In genomic region chr5:159658266-159658665, GRCh38 we compare ENCODE assay signal across 18 cellular contexts.
DNase-seq lines count a peak whose midpoint lies in the region; FAIRE-seq and TF ChIP-seq lines count a peak whose summit lies in the region.
"Had no signal": no experiment of that assay in that cellular context is flagged by ENCODE, and none has a peak within 500 bp of the region (broad histone marks: within the 10 kb centered on the region; RNA-seq: fewer than 3 reads in every experiment).

No MANE protein-coding gene starts in this region.

- no peak overlapping the region for H3K9ac ChIP-seq in neural progenitor cell
- H3K9ac ChIP-seq: GM23248 had no signal

- H3K9me3 Mint-ChIP-seq in neural progenitor cell, result no peaks in the 10 kb centered on the region

- no peaks in the 10 kb centered on the region for H3K27me3 ChIP-seq in neural progenitor cell
- no peaks in the 10 kb centered on the region for H3K27me3 ChIP-seq in suprapubic skin
- no peaks in the 10 kb centered on the region for H3K27me3 ChIP-seq in tibial artery

- no peaks in the 10 kb centered on the region for H3K79me2 ChIP-seq in neural progenitor cell (ENCODE audit: low read depth)

- TF ChIP-seq CTCF in neural progenitor cell (IDR thresholded peaks at IDR 0.05), result no peak
- TF ChIP-seq CTCF in suprapubic skin (IDR thresholded peaks at IDR 0.05), result no peak
- no peak for TF ChIP-seq CTCF in tibial artery (IDR thresholded peaks at IDR 0.05)

- peak; percentile 3 for DNase-seq in NCI-H1105 (lab: John Stamatoyannopoulos, UW)
- peak in 21 of 61 donors; percentile 1 to 66 (median 18) for DNase-seq in caudate nucleus (lab: John Stamatoyannopoulos, UW)
- DNase-seq in neural progenitor cell (ENCODE audit: low spot score), result no peak
- DNase-seq in suprapubic skin (ENCODE audit: low spot score in 2 of 2), result no peak
- no peak for DNase-seq in tibial artery
- no peak for DNase-seq in GM12892 (ENCODE audit: insufficient read length)
- DNase-seq: C1 segment of cervical spinal cord; Calu3; CD4-positive, alpha-beta memory T cell; COR-L47; DMS53; DMS79 treated with DMSO at 0.1 percent for 48 hours; GM23248; H7; HCEC 1CT had no signal

- no peak for TF ChIP-seq POLR2A in suprapubic skin (IDR thresholded peaks at IDR 0.05)
- TF ChIP-seq POLR2A in GM12892 (IDR thresholded peaks at IDR 0.05; ENCODE audit: low read depth, low read length), result no peak

- TF ChIP-seq EP300 in suprapubic skin (IDR thresholded peaks at IDR 0.05), result no peak

- peak overlapping the region; percentile 15 for H3K27ac Mint-ChIP-seq in neural progenitor cell
- H3K27ac Mint-ChIP-seq: CD4-positive, alpha-beta memory T cell had no signal

- H4K20me1 ChIP-seq in neural progenitor cell (ENCODE audit: low read depth), result no peaks in the 10 kb centered on the region

- peaks cover 4% of the 10 kb centered on the region for H3K27me3 Mint-ChIP-seq in neural progenitor cell (ENCODE audit: insufficient read depth, low read depth)

- H2AFZ ChIP-seq in neural progenitor cell (replicated peaks), result no peak overlapping the region
- H2AFZ ChIP-seq: GM23248 had no signal

- intact Hi-C loops in tibial artery (cut with DNase I; ENCODE audit: low total_unique reads), result no loop called here

- H3K4me1 Mint-ChIP-seq in neural progenitor cell, result no peaks in the 10 kb centered on the region
- H3K4me1 Mint-ChIP-seq: CD4-positive, alpha-beta memory T cell had no signal

- no peak for FAIRE-seq in GM12892 (lab: Jason Lieb, UNC)
- FAIRE-seq: G401.6, GM19239, H1 had no signal

- WGBS in suprapubic skin, result 70% methylated on average over 9 of the region's 9 CpGs

- H3K4me3 ChIP-seq in neural progenitor cell (no peak overlapping the region), suprapubic skin (no peak overlapping the region), tibial artery (no peak overlapping the region)
- H3K4me3 ChIP-seq: GM23248 had no signal

- H3K4me2 ChIP-seq in neural progenitor cell, result peak overlapping the region; percentile 38

- no peaks in the 10 kb centered on the region for H3K36me3 Mint-ChIP-seq in neural progenitor cell
- H3K36me3 Mint-ChIP-seq: CD4-positive, alpha-beta memory T cell had no signal

- peaks cover 5% of the 10 kb centered on the region for H3F3A ChIP-seq in neural progenitor cell (ENCODE audit: low read depth)

- H3K36me3 ChIP-seq in neural progenitor cell, result no peaks in the 10 kb centered on the region
- no peaks in the 10 kb centered on the region for H3K36me3 ChIP-seq in suprapubic skin
- H3K36me3 ChIP-seq in tibial artery, result no peaks in the 10 kb centered on the region

- H3K27ac ChIP-seq in caudate nucleus (ENCODE audit: low read depth, low read length) (peak overlapping the region; percentile 20), neural progenitor cell (peak overlapping the region; percentile 10), suprapubic skin (no peak overlapping the region), tibial artery (no peak overlapping the region)
- H3K27ac ChIP-seq: GM23248 had no signal

- no peak overlapping the region for H3K4me3 Mint-ChIP-seq in neural progenitor cell
- H3K4me3 Mint-ChIP-seq: CD4-positive, alpha-beta memory T cell had no signal

- H3K4me1 ChIP-seq in neural progenitor cell (peaks cover 12% of the 10 kb centered on the region), suprapubic skin (no peaks in the 10 kb centered on the region), tibial artery (no peaks in the 10 kb centered on the region)

- H3K9me3 ChIP-seq in neural progenitor cell (ENCODE audit: low read depth), result no peaks in the 10 kb centered on the region
- no peaks in the 10 kb centered on the region for H3K9me3 ChIP-seq in suprapubic skin
- H3K9me3 ChIP-seq in tibial artery, result no peaks in the 10 kb centered on the region

Comparison
In these comparisons a context has a peak if more than half of its experiments do, and no peak if none do; other contexts are left out.
1. H3K27ac ChIP-seq: peak in caudate nucleus (single experiment) and neural progenitor cell (single experiment); none in suprapubic skin (single experiment) and tibial artery (0 of 2).